In genomic region chr3:23945903-23946751, GRCh38 we compare ENCODE assay signal across 1 cellular context.
A peak's percentile ranks its signal among the peaks of the same experiment; 100 is the strongest.
TF ChIP-seq lines count a peak whose summit lies in the region.

No MANE protein-coding gene starts in this region.

TF ChIP-seq in HepG2, 621 proteins besides CTCF, POLR2A, EP300 and RAD21 (continued from another document and continues in another):
- no peak; the same call in 1 of the 2 replicates for TF ChIP-seq ZNF710 (CRISPR knock-in tag; IDR thresholded peaks at IDR 0.05; ENCODE audit: borderline replicate concordance)
- peak; percentile 93; the same call in 1 of the 2 replicates for TF ChIP-seq ZNF546 (CRISPR knock-in tag; conservative IDR thresholded peaks at IDR 0.05)
- peak; percentile 64 for TF ChIP-seq MED1 (CRISPR knock-in tag; IDR thresholded peaks at IDR 0.05)
- no peak for TF ChIP-seq ZNF879 (CRISPR knock-in tag; IDR thresholded peaks at IDR 0.05)
- TF ChIP-seq, protein P1, sequence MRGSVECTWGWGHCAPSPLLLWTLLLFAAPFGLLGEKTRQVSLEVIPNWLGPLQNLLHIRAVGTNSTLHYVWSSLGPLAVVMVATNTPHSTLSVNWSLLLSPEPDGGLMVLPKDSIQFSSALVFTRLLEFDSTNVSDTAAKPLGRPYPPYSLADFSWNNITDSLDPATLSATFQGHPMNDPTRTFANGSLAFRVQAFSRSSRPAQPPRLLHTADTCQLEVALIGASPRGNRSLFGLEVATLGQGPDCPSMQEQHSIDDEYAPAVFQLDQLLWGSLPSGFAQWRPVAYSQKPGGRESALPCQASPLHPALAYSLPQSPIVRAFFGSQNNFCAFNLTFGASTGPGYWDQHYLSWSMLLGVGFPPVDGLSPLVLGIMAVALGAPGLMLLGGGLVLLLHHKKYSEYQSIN (CRISPR knock-in tag; IDR thresholded peaks at IDR 0.05; ENCODE audit: borderline replicate concordance) = no peak
- TF ChIP-seq RCOR2 (CRISPR knock-in tag; IDR thresholded peaks at IDR 0.05) = no peak
- TF ChIP-seq CEBPG (CRISPR knock-in tag; IDR thresholded peaks at IDR 0.05) = peak; percentile 60
- TF ChIP-seq KDM6A (CRISPR knock-in tag; IDR thresholded peaks at IDR 0.05; ENCODE audit: low read depth) = no peak
- no peak for TF ChIP-seq ZNF124 (CRISPR knock-in tag; IDR thresholded peaks at IDR 0.05)
- TF ChIP-seq ZNF510 (CRISPR knock-in tag; IDR thresholded peaks at IDR 0.05; ENCODE audit: low read depth) = no peak
- peak; percentile 77; the same call in 1 of the 2 replicates for TF ChIP-seq ZNF333 (CRISPR knock-in tag; IDR thresholded peaks at IDR 0.05; ENCODE audit: borderline replicate concordance)
- TF ChIP-seq MYPOP (CRISPR knock-in tag; IDR thresholded peaks at IDR 0.05) = peak; percentile 84
- peak; percentile 66; the same call in 1 of the 2 replicates for TF ChIP-seq ZNF850 (CRISPR knock-in tag; conservative IDR thresholded peaks at IDR 0.05)
- TF ChIP-seq RBFOX2 (IDR thresholded peaks at IDR 0.05; ENCODE audit: low read depth, low read length) = peak; percentile 91
- peak; percentile 79; the same call in 1 of the 2 replicates for TF ChIP-seq ZNF329 (CRISPR knock-in tag; IDR thresholded peaks at IDR 0.05; ENCODE audit: low read depth)
- 0 out of 2 replicates have a peak, but pooled peaks have one; percentile 23 for TF ChIP-seq KDM1A (CRISPR knock-in tag; IDR thresholded peaks at IDR 0.05)
- peak; percentile 63; the same call in 1 of the 2 replicates for TF ChIP-seq MEIS1 (CRISPR knock-in tag; IDR thresholded peaks at IDR 0.05; ENCODE audit: borderline replicate concordance)
- no peak for TF ChIP-seq SMAD1 (CRISPR knock-in tag; IDR thresholded peaks at IDR 0.05; ENCODE audit: borderline replicate concordance, low read depth)
- TF ChIP-seq KDM5B (CRISPR knock-in tag; IDR thresholded peaks at IDR 0.05; ENCODE audit: borderline replicate concordance) = peak; percentile 92; the same call in 1 of the 2 replicates
- peak; percentile 79; the same call in 1 of the 2 replicates for TF ChIP-seq MLXIP (CRISPR knock-in tag; IDR thresholded peaks at IDR 0.05; ENCODE audit: borderline replicate concordance)
- 0 out of 2 replicates have a peak, but pooled peaks have one; percentile 31 for TF ChIP-seq HES4 (CRISPR knock-in tag; IDR thresholded peaks at IDR 0.05; ENCODE audit: borderline replicate concordance)
- peak; percentile 97 for TF ChIP-seq ZNF430 (CRISPR knock-in tag; IDR thresholded peaks at IDR 0.05)
- TF ChIP-seq NR0B2 (CRISPR knock-in tag; IDR thresholded peaks at IDR 0.05) = peak; percentile 46; the same call in 1 of the 2 replicates
- TF ChIP-seq, protein P2, sequence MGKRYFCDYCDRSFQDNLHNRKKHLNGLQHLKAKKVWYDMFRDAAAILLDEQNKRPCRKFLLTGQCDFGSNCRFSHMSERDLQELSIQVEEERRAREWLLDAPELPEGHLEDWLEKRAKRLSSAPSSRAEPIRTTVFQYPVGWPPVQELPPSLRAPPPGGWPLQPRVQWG (CRISPR knock-in tag; IDR thresholded peaks at IDR 0.05; ENCODE audit: borderline replicate concordance, low read depth) = no peak
- TF ChIP-seq THYN1 (CRISPR knock-in tag; IDR thresholded peaks at IDR 0.05; ENCODE audit: borderline replicate concordance, low read depth) = no peak
- no peak for TF ChIP-seq HIC2 (CRISPR knock-in tag; IDR thresholded peaks at IDR 0.05; ENCODE audit: low read depth)
- TF ChIP-seq TBL1XR1 (IDR thresholded peaks at IDR 0.05; ENCODE audit: borderline replicate concordance, low read length, partially characterized antibody) = peak; percentile 52
- TF ChIP-seq CBFB (CRISPR knock-in tag; IDR thresholded peaks at IDR 0.05) = peak; percentile 93
- no peak for TF ChIP-seq U2AF1 (optimal IDR thresholded peaks at IDR 0.05; ENCODE audit: low read depth, low read length)
- TF ChIP-seq MIER2 (CRISPR knock-in tag; IDR thresholded peaks at IDR 0.05) = no peak; the same call in 1 of the 2 replicates
- no peak for TF ChIP-seq ZZZ3 (CRISPR knock-in tag; IDR thresholded peaks at IDR 0.05; ENCODE audit: borderline replicate concordance)
- TF ChIP-seq ZSCAN22 (CRISPR knock-in tag; IDR thresholded peaks at IDR 0.05) = no peak; the same call in 1 of the 2 replicates
- TF ChIP-seq, protein P3, sequence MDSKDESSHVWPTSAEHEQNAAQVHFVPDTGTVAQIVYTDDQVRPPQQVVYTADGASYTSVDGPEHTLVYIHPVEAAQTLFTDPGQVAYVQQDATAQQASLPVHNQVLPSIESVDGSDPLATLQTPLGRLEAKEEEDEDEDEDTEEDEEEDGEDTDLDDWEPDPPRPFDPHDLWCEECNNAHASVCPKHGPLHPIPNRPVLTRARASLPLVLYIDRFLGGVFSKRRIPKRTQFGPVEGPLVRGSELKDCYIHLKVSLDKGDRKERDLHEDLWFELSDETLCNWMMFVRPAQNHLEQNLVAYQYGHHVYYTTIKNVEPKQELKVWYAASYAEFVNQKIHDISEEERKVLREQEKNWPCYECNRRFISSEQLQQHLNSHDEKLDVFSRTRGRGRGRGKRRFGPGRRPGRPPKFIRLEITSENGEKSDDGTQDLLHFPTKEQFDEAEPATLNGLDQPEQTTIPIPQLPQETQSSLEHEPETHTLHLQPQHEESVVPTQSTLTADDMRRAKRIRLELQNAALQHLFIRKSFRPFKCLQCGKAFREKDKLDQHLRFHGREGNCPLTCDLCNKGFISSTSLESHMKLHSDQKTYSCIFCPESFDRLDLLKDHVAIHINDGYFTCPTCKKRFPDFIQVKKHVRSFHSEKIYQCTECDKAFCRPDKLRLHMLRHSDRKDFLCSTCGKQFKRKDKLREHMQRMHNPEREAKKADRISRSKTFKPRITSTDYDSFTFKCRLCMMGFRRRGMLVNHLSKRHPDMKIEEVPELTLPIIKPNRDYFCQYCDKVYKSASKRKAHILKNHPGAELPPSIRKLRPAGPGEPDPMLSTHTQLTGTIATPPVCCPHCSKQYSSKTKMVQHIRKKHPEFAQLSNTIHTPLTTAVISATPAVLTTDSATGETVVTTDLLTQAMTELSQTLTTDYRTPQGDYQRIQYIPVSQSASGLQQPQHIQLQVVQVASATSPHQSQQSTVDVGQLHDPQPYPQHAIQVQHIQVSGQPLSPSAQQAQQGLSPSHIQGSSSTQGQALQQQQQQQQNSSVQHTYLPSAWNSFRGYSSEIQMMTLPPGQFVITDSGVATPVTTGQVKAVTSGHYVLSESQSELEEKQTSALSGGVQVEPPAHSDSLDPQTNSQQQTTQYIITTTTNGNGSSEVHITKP (CRISPR knock-in tag; IDR thresholded peaks at IDR 0.05; ENCODE audit: low read depth) = no peak
- TF ChIP-seq HOXD1 (CRISPR knock-in tag; IDR thresholded peaks at IDR 0.05) = no peak; the same call in 1 of the 2 replicates
- TF ChIP-seq CHD2 (IDR thresholded peaks at IDR 0.05; ENCODE audit: low read depth, low read length) = no peak
- TF ChIP-seq, protein P4, sequence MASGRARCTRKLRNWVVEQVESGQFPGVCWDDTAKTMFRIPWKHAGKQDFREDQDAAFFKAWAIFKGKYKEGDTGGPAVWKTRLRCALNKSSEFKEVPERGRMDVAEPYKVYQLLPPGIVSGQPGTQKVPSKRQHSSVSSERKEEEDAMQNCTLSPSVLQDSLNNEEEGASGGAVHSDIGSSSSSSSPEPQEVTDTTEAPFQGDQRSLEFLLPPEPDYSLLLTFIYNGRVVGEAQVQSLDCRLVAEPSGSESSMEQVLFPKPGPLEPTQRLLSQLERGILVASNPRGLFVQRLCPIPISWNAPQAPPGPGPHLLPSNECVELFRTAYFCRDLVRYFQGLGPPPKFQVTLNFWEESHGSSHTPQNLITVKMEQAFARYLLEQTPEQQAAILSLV (CRISPR knock-in tag; IDR thresholded peaks at IDR 0.05; ENCODE audit: borderline replicate concordance) = 0 out of 2 replicates have a peak, but pooled peaks have one; percentile 72
- peak; percentile 41; the same call in 1 of the 2 replicates for TF ChIP-seq IKZF5 (CRISPR knock-in tag; IDR thresholded peaks at IDR 0.05)
- TF ChIP-seq SRSF4 (IDR thresholded peaks at IDR 0.05; ENCODE audit: low read depth, low read length, poor library complexity, severe bottlenecking) = no peak
- TF ChIP-seq ZNF530 (CRISPR knock-in tag; IDR thresholded peaks at IDR 0.05; ENCODE audit: low read depth) = no peak
- no peak for TF ChIP-seq ZSCAN12 (CRISPR knock-in tag; IDR thresholded peaks at IDR 0.05)
- TF ChIP-seq E2F5 (CRISPR knock-in tag; conservative IDR thresholded peaks at IDR 0.05) = no peak
